ENCODE assay signal across 21 cellular contexts in the genomic region with DNA sequence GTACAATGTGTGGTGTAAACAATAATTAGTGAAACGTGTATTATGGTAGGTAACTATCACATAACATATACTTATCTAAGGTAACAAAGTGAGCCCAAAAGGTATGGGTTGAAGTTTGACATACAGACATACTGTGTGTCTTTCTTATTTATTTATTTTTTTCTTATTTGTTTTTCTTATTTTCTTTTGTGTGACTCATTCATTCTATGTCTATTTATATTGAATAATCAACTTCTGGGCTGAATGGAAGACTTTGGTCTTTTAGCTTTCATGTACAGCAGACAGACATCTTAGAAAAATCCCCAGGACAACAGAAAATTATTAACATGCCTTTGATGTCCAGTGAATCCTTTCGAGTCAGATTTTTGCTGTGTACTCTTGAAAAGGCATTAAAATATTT.
A peak's percentile ranks its signal among the peaks of the same experiment; 100 is the strongest.
DNase-seq lines count a peak whose midpoint lies in the region; ATAC-seq, FAIRE-seq and TF ChIP-seq lines count a peak whose summit lies in the region.
"Had no signal": no experiment of that assay in that cellular context is flagged by ENCODE, and none has a peak within 500 bp of the region (broad histone marks: within the 10 kb centered on the region; RNA-seq: fewer than 3 reads in every experiment).

No MANE protein-coding gene starts in this region.

- H3K4me3 ChIP-seq in HepG2 (replicated peaks in 1 of 3; ENCODE audit: insufficient read depth in 1 of 3, low read depth in 2 of 3, low read length in 3 of 3) (no peak overlapping the region), right lobe of liver (no peak overlapping the region), endothelial cell of umbilical vein (replicated peaks in 1 of 3; ENCODE audit: insufficient read depth in 1 of 3, low read depth in 1 of 3, low read length in 3 of 3) (no peak overlapping the region), mammary epithelial cell (replicated peaks in 1 of 3; ENCODE audit: insufficient read depth in 1 of 3, low read depth in 2 of 3, low read length in 3 of 3) (no peak overlapping the region)
- H3K4me3 ChIP-seq: A549; BLaER1 treated with 17β-estradiol and CSF1 and Interleukin-3, amounts not matched to agents 10 nM and 100 nM had no signal

- dilution Hi-C loops in endothelial cell of umbilical vein (cut with MboI; ENCODE audit: extremely low pct_ligation_motif_present, low sequenced_read_pairs) (no loop called here), mammary epithelial cell (cut with HindIII; ENCODE audit: low sequenced_read_pairs) (no loop called here)

- TF ChIP-seq POLR2A in HepG2 (IDR thresholded peaks at IDR 0.05; ENCODE audit: insufficient read depth in 1 of 2, low read depth in 2 of 2, low read length in 2 of 2) (no peak), right lobe of liver (IDR thresholded peaks at IDR 0.05) (no peak), endothelial cell of umbilical vein (IDR thresholded peaks at IDR 0.05; ENCODE audit: low read depth, low read length) (no peak)

- H3K27ac ChIP-seq in HepG2 (ENCODE audit: extremely low read length, insufficient read depth, low read length) = no peak overlapping the region
- H3K27ac ChIP-seq in right lobe of liver = no peak overlapping the region
- no peak overlapping the region for H3K27ac ChIP-seq in endothelial cell of umbilical vein (ENCODE audit: insufficient read depth, low read depth, low read length)
- H3K27ac ChIP-seq in mammary epithelial cell (ENCODE audit: insufficient read depth, low read depth, low read length) = no peak overlapping the region
- H3K27ac ChIP-seq: 22Rv1; A549; BLaER1 treated with 17β-estradiol and CSF1 and Interleukin-3, amounts not matched to agents 10 nM and 100 nM; C4-2B had no signal

- TF ChIP-seq EP300 in HepG2 (IDR thresholded peaks at IDR 0.05; ENCODE audit: low read depth in 2 of 2, low read length in 2 of 2) (peak in 1 of 2 experiments; percentile 77; a peak in 2 of 4 replicates), HepG2 (CRISPR knock-in tag; IDR thresholded peaks at IDR 0.05; ENCODE audit: borderline replicate concordance) (no peak)

- no peak for FAIRE-seq in HepG2 (lab: Jason Lieb, UNC)
- FAIRE-seq in GM19239 (lab: Jason Lieb, UNC) = peak; percentile 18
- peak; percentile 33 for FAIRE-seq in endothelial cell of umbilical vein (lab: Jason Lieb, UNC)
- FAIRE-seq: A549, D721Med, GM12891 had no signal

- H3K27me3 Mint-ChIP-seq in naive thymus-derived CD8-positive, alpha-beta T cell = no peaks in the 10 kb centered on the region
- H3K27me3 Mint-ChIP-seq: B cell; CD4-positive, alpha-beta T cell had no signal

- in situ Hi-C loops in HepG2 (cut with HindIII; ENCODE audit: extremely low pct_ligation_motif_present, low pct_unique_long_range_greater_than_20kb) (no loop called here), mammary epithelial cell (cut with MboI; ENCODE audit: low sequenced_read_pairs in 2 of 2) (no loop called here)

- peaks cover 28% of the 10 kb centered on the region for H3K4me1 ChIP-seq in HepG2 (ENCODE audit: insufficient read depth, low read length)
- no peaks in the 10 kb centered on the region for H3K4me1 ChIP-seq in right lobe of liver
- peaks cover 10% of the 10 kb centered on the region for H3K4me1 ChIP-seq in endothelial cell of umbilical vein (ENCODE audit: control insufficient read depth, extremely low read depth, insufficient read depth, low read length)
- H3K4me1 ChIP-seq in mammary epithelial cell (ENCODE audit: insufficient read depth, low read length) = peaks cover 14% of the 10 kb centered on the region
- H3K4me1 ChIP-seq: A549, Caco-2 had no signal

- H2AFZ ChIP-seq in HepG2 (ENCODE audit: low read length) = no peak overlapping the region
- H2AFZ ChIP-seq in endothelial cell of umbilical vein (ENCODE audit: low read depth, low read length) = no peak overlapping the region
- H2AFZ ChIP-seq in mammary epithelial cell (ENCODE audit: low read depth, low read length) = no peak overlapping the region

- no peak overlapping the region for H3K4me3 Mint-ChIP-seq in naive thymus-derived CD8-positive, alpha-beta T cell
- H3K4me3 Mint-ChIP-seq: B cell; CD4-positive, alpha-beta T cell; CD8-positive, alpha-beta T cell had no signal

- H3K4me1 Mint-ChIP-seq in naive thymus-derived CD8-positive, alpha-beta T cell = peaks cover 13 to 57% (median 42%) of the 10 kb centered on the region in 4 donors
- H3K4me1 Mint-ChIP-seq: B cell had no signal

- H3K79me2 ChIP-seq in HepG2 (ENCODE audit: insufficient read depth, low read length) (no peaks in the 10 kb centered on the region), endothelial cell of umbilical vein (ENCODE audit: control insufficient read depth, insufficient read depth, low read length) (no peaks in the 10 kb centered on the region), mammary epithelial cell (ENCODE audit: insufficient read depth, low read length) (no peaks in the 10 kb centered on the region)

- POLR2A ChIA-PET in HepG2 (lab: Yijun Ruan, JAX) (no interaction called here), endothelial cell of umbilical vein (lab: Charles Lee) (no interaction called here)
- POLR2A ChIA-PET in naive thymus-derived CD8-positive, alpha-beta T cell (lab: Charles Lee) = interaction anchor here (0.5 kb wide), 1 partner anchor 244 kb away, joined by 7 read pairs; no protein-coding TSS in a partner anchor

- CTCF ChIA-PET in HepG2 (lab: Yijun Ruan, JAX; ENCODE audit: low intra/inter-chr PET ratio, low total read pairs) (no interaction called here), endothelial cell of umbilical vein (lab: Charles Lee) (no interaction called here), mammary epithelial cell (lab: Charles Lee; ENCODE audit: low non-redundant PET) (no interaction called here)

- peaks cover 0 to 15% (median 5%) of the 10 kb centered on the region in 9 donors for H3K9me3 Mint-ChIP-seq in naive thymus-derived CD8-positive, alpha-beta T cell
- H3K9me3 Mint-ChIP-seq: CD4-positive, alpha-beta T cell had no signal

- ATAC-seq in HepG2 (peak; percentile 33; the same call in 1 of the 3 replicates), right lobe of liver (no peak)
- no peak for ATAC-seq in naive thymus-derived CD8-positive, alpha-beta T cell
- ATAC-seq: A549; CD8-positive, alpha-beta T cell had no signal

- 0 out of 2 replicates have a peak, but pooled peaks cover 7% of the 10 kb centered on the region for H3K9me3 ChIP-seq in HepG2 (ENCODE audit: low read length)
- no peaks in the 10 kb centered on the region for H3K9me3 ChIP-seq in right lobe of liver
- H3K9me3 ChIP-seq in endothelial cell of umbilical vein (replicated peaks; ENCODE audit: control insufficient read depth, insufficient read depth, low read length) = no peaks in the 10 kb centered on the region
- H3K9me3 ChIP-seq in mammary epithelial cell (replicated peaks; ENCODE audit: insufficient read depth, low read length) = no peaks in the 10 kb centered on the region
- H3K9me3 ChIP-seq: A549, Caco-2 had no signal

- H3K36me3 ChIP-seq in HepG2 (replicated peaks in 1 of 2; ENCODE audit: control insufficient read depth in 1 of 2, insufficient read depth in 2 of 2, low read length in 2 of 2) = no peaks in the 10 kb centered on the region
- H3K36me3 ChIP-seq in right lobe of liver = no peaks in the 10 kb centered on the region
- no peaks in the 10 kb centered on the region for H3K36me3 ChIP-seq in endothelial cell of umbilical vein (ENCODE audit: control insufficient read depth in 2 of 2, extremely low read depth in 1 of 2, insufficient read depth in 2 of 2, low read length in 2 of 2)
- no peaks in the 10 kb centered on the region for H3K36me3 ChIP-seq in mammary epithelial cell (ENCODE audit: insufficient read depth, low read length)

- intact Hi-C loops in HepG2 (cut with micrococcal nuclease; ENCODE audit: unreplicated experiment) (no loop called here), right lobe of liver (cut with DNase I) (no loop called here), endothelial cell of umbilical vein (cut with micrococcal nuclease) (no loop called here), mammary epithelial cell (cut with micrococcal nuclease) (no loop called here)

- H3K9me1 ChIP-seq in endothelial cell of umbilical vein (replicated peaks; ENCODE audit: control insufficient read depth, extremely low read depth, insufficient read depth, low read length) = peaks cover 3% of the 10 kb centered on the region

- no peak overlapping the region for H3K27ac Mint-ChIP-seq in naive thymus-derived CD8-positive, alpha-beta T cell
- H3K27ac Mint-ChIP-seq: B cell; CD4-positive, alpha-beta T cell; CD8-positive, alpha-beta T cell had no signal

- H3K36me3 Mint-ChIP-seq in naive thymus-derived CD8-positive, alpha-beta T cell = peaks cover 18 to 33% (median 27%) of the 10 kb centered on the region in 3 donors

- H4K20me1 ChIP-seq in HepG2 (ENCODE audit: insufficient read depth, low read length) (no peaks in the 10 kb centered on the region), endothelial cell of umbilical vein (replicated peaks; ENCODE audit: control insufficient read depth, extremely low read depth, insufficient read depth, low read length) (no peaks in the 10 kb centered on the region), mammary epithelial cell (ENCODE audit: insufficient read depth, low read length) (no peaks in the 10 kb centered on the region)
- H4K20me1 ChIP-seq: BLaER1 treated with 17β-estradiol and CSF1 and Interleukin-3, amounts not matched to agents 10 nM and 100 nM had no signal

- H3K27me3 ChIP-seq in HepG2 (ENCODE audit: control insufficient read depth in 1 of 2, insufficient read depth in 2 of 2, low read length in 2 of 2) (no peaks in the 10 kb centered on the region), right lobe of liver (no peaks in the 10 kb centered on the region), endothelial cell of umbilical vein (ENCODE audit: control insufficient read depth in 2 of 2, insufficient read depth in 2 of 2, low read length in 2 of 2) (no peaks in the 10 kb centered on the region), mammary epithelial cell (ENCODE audit: insufficient read depth, low read length) (no peaks in the 10 kb centered on the region)

- TF ChIP-seq CTCF in HepG2 (CRISPR knock-in tag; IDR thresholded peaks at IDR 0.05) (no peak), right lobe of liver (IDR thresholded peaks at IDR 0.05) (no peak), endothelial cell of umbilical vein (IDR thresholded peaks at IDR 0.05; ENCODE audit: extremely low read depth in 1 of 2, insufficient read depth in 1 of 2, low read depth in 1 of 2, low read length in 2 of 2) (no peak), mammary epithelial cell (conservative IDR thresholded peaks at IDR 0.05 in 1 of 2, IDR thresholded peaks at IDR 0.05 in 1 of 2; ENCODE audit: extremely low read depth in 1 of 2, insufficient read depth in 1 of 2, low read depth in 1 of 2, low read length in 2 of 2) (no peak)

- H3K4me2 ChIP-seq in HepG2 (ENCODE audit: low read depth, low read length) = 0 out of 2 replicates have a peak overlapping the region, but pooled peaks have one; percentile 24
- no peak overlapping the region for H3K4me2 ChIP-seq in endothelial cell of umbilical vein (ENCODE audit: insufficient read depth, low read length)
- no peak overlapping the region for H3K4me2 ChIP-seq in mammary epithelial cell (ENCODE audit: insufficient read depth, low read depth, low read length)
- H3K4me2 ChIP-seq: A549; BLaER1 treated with 17β-estradiol and CSF1 and Interleukin-3, amounts not matched to agents 10 nM and 100 nM had no signal

- 3% methylated on average over 2 of the region's 2 CpGs for WGBS in HepG2 (ENCODE audit: low lambda C conversion rate)
- WGBS in right lobe of liver (ENCODE audit: insufficient coverage, low coverage, low lambda C conversion rate, missing lambda C conversion rate) = 83% methylated on average over 2 of the region's 2 CpGs
- WGBS in mammary epithelial cell (ENCODE audit: low coverage, missing lambda C conversion rate) = 88% methylated on average over 2 of the region's 2 CpGs

- no peak overlapping the region for H3K9ac ChIP-seq in HepG2 (ENCODE audit: insufficient read depth, low read depth, low read length)
- no peak overlapping the region for H3K9ac ChIP-seq in endothelial cell of umbilical vein (replicated peaks; ENCODE audit: extremely low read depth, insufficient read depth, low read length)
- no peak overlapping the region for H3K9ac ChIP-seq in mammary epithelial cell (ENCODE audit: insufficient read depth, low read length)
- H3K9ac ChIP-seq: BLaER1 treated with 17β-estradiol and CSF1 and Interleukin-3, amounts not matched to agents 10 nM and 100 nM had no signal

- TF ChIP-seq RAD21 in HepG2 (CRISPR knock-in tag; IDR thresholded peaks at IDR 0.05) = no peak

- DNase-seq in HepG2 (ENCODE audit: low spot score) = peak; percentile 74
- DNase-seq in right lobe of liver = no peak
- DNase-seq in GM19239 (ENCODE audit: insufficient read length, low spot score) = no peak
- no peak for DNase-seq in endothelial cell of umbilical vein (ENCODE audit: low read depth, low spot score)
- no peak for DNase-seq in naive thymus-derived CD8-positive, alpha-beta T cell
- no peak for DNase-seq in T1000 (lab: John Stamatoyannopoulos, UW)
- DNase-seq in mammary epithelial cell = no peak
- DNase-seq: AML-193; Caco-2; Calu3; CD4-positive, alpha-beta T cell; CD8-positive, alpha-beta T cell; DMS79 treated with DMSO at 0.1 percent for 48 hours; GF-D8 had no signal

- no TSS peak for BruUV-seq in HepG2 (replicated peaks; lab: Mats Ljungman, UMichigan)
- BruUV-seq in endothelial cell of umbilical vein (replicated peaks; lab: Mats Ljungman, UMichigan) = no TSS peak
- no TSS peak for BruUV-seq in mammary epithelial cell (replicated peaks; lab: Mats Ljungman, UMichigan)
